ENCODE assay signal across 1 cellular context in genomic region chr5:159976921-159977320, GRCh38.
TF ChIP-seq lines count a peak whose summit lies in the region.

No MANE protein-coding gene starts in this region.

TF ChIP-seq in HepG2, 621 proteins besides CTCF, POLR2A, EP300 and RAD21:
- TF ChIP-seq MAFK (conservative IDR thresholded peaks at IDR 0.05 in 1 of 2, IDR thresholded peaks at IDR 0.05 in 1 of 2; ENCODE audit: low read length in 2 of 2) (peak; percentile 30 to 54; a peak in 3 of 4 replicates), GATA4 (IDR thresholded peaks at IDR 0.05; ENCODE audit: borderline replicate concordance, low read depth) (no peak)
